Comparison of ENCODE assay signal across 8 cellular contexts in the genomic region with DNA sequence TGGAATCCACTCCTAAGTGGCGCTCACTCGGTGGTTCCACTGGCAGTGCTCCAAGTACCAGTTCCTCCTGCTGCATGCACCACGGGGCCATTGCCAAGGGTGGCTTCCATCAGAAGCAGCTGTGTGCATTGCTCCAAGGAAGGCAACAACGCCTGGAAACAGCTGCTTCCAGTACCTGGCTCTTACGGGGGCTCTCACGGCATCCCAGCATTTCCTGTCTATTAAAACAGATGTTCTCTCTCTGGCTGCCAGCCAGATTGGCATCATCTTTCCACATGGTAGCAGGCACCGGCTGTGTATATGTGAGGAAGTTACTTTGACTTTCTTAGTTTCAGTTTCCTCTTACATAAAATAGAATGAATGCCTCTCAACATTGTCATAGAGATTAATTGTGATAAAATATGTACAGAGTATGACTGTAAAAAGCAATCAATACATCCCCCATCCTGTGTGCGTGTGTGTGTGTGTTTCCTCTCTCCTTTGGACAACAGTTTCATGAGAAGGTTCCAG.
DNase-seq lines count a peak whose midpoint lies in the region; ATAC-seq, FAIRE-seq and TF ChIP-seq lines count a peak whose summit lies in the region.

No MANE protein-coding gene starts in this region.

- peaks cover 4% of the 10 kb centered on the region for H3K27me3 Mint-ChIP-seq in activated T-helper 17 cell treated with anti-CD3 and anti-CD28 coated beads, Interleukin-2, amount 50 U/mL, for 72 hours

- H3K36me3 Mint-ChIP-seq in activated T-helper 17 cell treated with anti-CD3 and anti-CD28 coated beads, Interleukin-2, amount 50 U/mL, for 72 hours (ENCODE audit: low read depth) = no peaks in the 10 kb centered on the region

- DNase-seq in NCI-H1105 (lab: John Stamatoyannopoulos, UW) = peak; percentile 89
- no peak for DNase-seq in left lobe of liver (ENCODE audit: low spot score)
- DNase-seq in DMS114 treated with DMSO at 0.1 percent for 48 hours (lab: John Stamatoyannopoulos, UW; ENCODE audit: unreplicated experiment) = no peak
- no peak for DNase-seq in retina
- DNase-seq in GM12892 (ENCODE audit: insufficient read length) = no peak

- no peaks in the 10 kb centered on the region for H3K9me3 Mint-ChIP-seq in activated T-helper 17 cell treated with anti-CD3 and anti-CD28 coated beads, Interleukin-2, amount 50 U/mL, for 72 hours

- no peak for FAIRE-seq in GM12892 (lab: Jason Lieb, UNC)

- peak overlapping the region; percentile 12 for H3K4me3 Mint-ChIP-seq in activated T-helper 17 cell treated with anti-CD3 and anti-CD28 coated beads, Interleukin-2, amount 50 U/mL, for 72 hours

- ATAC-seq in GM18502 (IDR thresholded peaks at IDR 0.05; ENCODE audit: poor library complexity, unreplicated experiment) = peak; percentile 84
- ATAC-seq in GM21786 (IDR thresholded peaks at IDR 0.05; ENCODE audit: unreplicated experiment) = peak; percentile 85
- ATAC-seq in activated T-helper 17 cell treated with anti-CD3 and anti-CD28 coated beads, Interleukin-2, amount 50 U/mL, for 72 hours (replicated peaks) = peak; percentile 12
- peak; percentile 26 for ATAC-seq in left lobe of liver

- H3K27ac Mint-ChIP-seq in activated T-helper 17 cell treated with anti-CD3 and anti-CD28 coated beads, Interleukin-2, amount 50 U/mL, for 72 hours = no peak overlapping the region

- TF ChIP-seq POLR2A in GM12892 (IDR thresholded peaks at IDR 0.05; ENCODE audit: low read depth, low read length) = no peak

- no peaks in the 10 kb centered on the region for H3K4me1 Mint-ChIP-seq in activated T-helper 17 cell treated with anti-CD3 and anti-CD28 coated beads, Interleukin-2, amount 50 U/mL, for 72 hours

Comparison
In these comparisons a context has a peak if more than half of its experiments do, and no peak if none do; other contexts are left out.
1. ATAC-seq: peak in every context shown above with its lines; median percentile 85 in GM21786; 84 in GM18502; 26 in left lobe of liver; 12 in activated T-helper 17 cell treated with anti-CD3 and anti-CD28 coated beads, Interleukin-2, amount 50 U/mL, for 72 hours.